In genomic region chr3:159919873-159920272, GRCh38 we compare ENCODE assay signal across 1 cellular context.
TF ChIP-seq lines count a peak whose summit lies in the region.

No MANE protein-coding gene starts in this region.

TF ChIP-seq in GM12878, 131 proteins besides CTCF, POLR2A, EP300 and RAD21 (continued from another document and continues in another):
- no peak for TF ChIP-seq YY1 (IDR thresholded peaks at IDR 0.05; ENCODE audit: low read depth, low read length)
- peak; percentile 89 for TF ChIP-seq ATF2 (IDR thresholded peaks at IDR 0.05; ENCODE audit: low read length)
- no peak for TF ChIP-seq FOXK2 (IDR thresholded peaks at IDR 0.05)
- TF ChIP-seq RFX5 (IDR thresholded peaks at IDR 0.05; ENCODE audit: low read depth, low read length) = no peak
- 0 out of 2 replicates have a peak, but pooled peaks have one; percentile 5 for TF ChIP-seq ZSCAN29 (IDR thresholded peaks at IDR 0.05)
- 0 out of 2 replicates have a peak, but pooled peaks have one; percentile 28 for TF ChIP-seq PAX5 (IDR thresholded peaks at IDR 0.05; ENCODE audit: borderline replicate concordance, low read depth, low read length)
- TF ChIP-seq JUNB (IDR thresholded peaks at IDR 0.05) = peak; percentile 87
- TF ChIP-seq CEBPZ (IDR thresholded peaks at IDR 0.05; ENCODE audit: low read depth, low read length) = no peak
- TF ChIP-seq POLR2AphosphoS5 (IDR thresholded peaks at IDR 0.05; ENCODE audit: low read length) = no peak
- TF ChIP-seq ZNF274 (IDR thresholded peaks at IDR 0.05; ENCODE audit: insufficient read depth, insufficient read length) = no peak
- TF ChIP-seq BCL3 (IDR thresholded peaks at IDR 0.05; ENCODE audit: borderline replicate concordance, insufficient read depth, low read depth, low read length, poor library complexity, severe bottlenecking) = no peak
- TF ChIP-seq RB1 (IDR thresholded peaks at IDR 0.05; ENCODE audit: borderline replicate concordance) = no peak
- no peak for TF ChIP-seq SUZ12 (IDR thresholded peaks at IDR 0.05; ENCODE audit: unreplicated experiment)
- TF ChIP-seq CEBPB (IDR thresholded peaks at IDR 0.05; ENCODE audit: borderline replicate concordance in 1 of 2, low read depth in 2 of 2, low read length in 2 of 2) = no peak
- no peak for TF ChIP-seq E4F1 (IDR thresholded peaks at IDR 0.05; ENCODE audit: borderline replicate concordance, partially characterized antibody)
- TF ChIP-seq SIN3A (IDR thresholded peaks at IDR 0.05; ENCODE audit: low read depth, low read length) = no peak
- TF ChIP-seq E2F4 (IDR thresholded peaks at IDR 0.05; ENCODE audit: low read depth, low read length) = no peak
- no peak for TF ChIP-seq TCF7 (IDR thresholded peaks at IDR 0.05; ENCODE audit: borderline replicate concordance)
- peak; percentile 93 for TF ChIP-seq NFIC (IDR thresholded peaks at IDR 0.05; ENCODE audit: low read depth, low read length)
- TF ChIP-seq SRF (IDR thresholded peaks at IDR 0.05; ENCODE audit: low read depth in 2 of 2, low read length in 2 of 2) = no peak
- TF ChIP-seq EED (IDR thresholded peaks at IDR 0.05; ENCODE audit: low read depth) = no peak
- TF ChIP-seq GABPA (IDR thresholded peaks at IDR 0.05; ENCODE audit: low read depth) = no peak
- TF ChIP-seq NR2C2 (IDR thresholded peaks at IDR 0.05; ENCODE audit: borderline replicate concordance, control insufficient read depth, insufficient read length, low read depth) = no peak
- TF ChIP-seq PBX3 (IDR thresholded peaks at IDR 0.05; ENCODE audit: insufficient replicate concordance, low read depth, low read length) = no peak
- no peak for TF ChIP-seq MAX (IDR thresholded peaks at IDR 0.05; ENCODE audit: low read depth, low read length)
- TF ChIP-seq EGR1 (IDR thresholded peaks at IDR 0.05; ENCODE audit: borderline replicate concordance in 1 of 2, low read depth in 2 of 2, low read length in 2 of 2) = no peak
- TF ChIP-seq RUNX3 (IDR thresholded peaks at IDR 0.05; ENCODE audit: low read length) = peak; percentile 84
- no peak for TF ChIP-seq NFYA (IDR thresholded peaks at IDR 0.05; ENCODE audit: borderline replicate concordance, low read depth, low read length)
- TF ChIP-seq PKNOX1 (IDR thresholded peaks at IDR 0.05) = no peak
- no peak for TF ChIP-seq ZNF592 (IDR thresholded peaks at IDR 0.05)
- TF ChIP-seq MEF2A (IDR thresholded peaks at IDR 0.05; ENCODE audit: insufficient read depth, low read depth, low read length) = peak; percentile 96
- no peak for TF ChIP-seq EZH2 (IDR thresholded peaks at IDR 0.05; ENCODE audit: borderline replicate concordance, control insufficient read depth, low read depth, low read length)
- no peak for TF ChIP-seq ZNF24 (IDR thresholded peaks at IDR 0.05)
- TF ChIP-seq CUX1 (IDR thresholded peaks at IDR 0.05; ENCODE audit: insufficient replicate concordance, low read depth, low read length) = peak; percentile 40
- no peak for TF ChIP-seq TCF12 (IDR thresholded peaks at IDR 0.05; ENCODE audit: low read depth, low read length)
- no peak for TF ChIP-seq ASH2L (IDR thresholded peaks at IDR 0.05; ENCODE audit: borderline replicate concordance, low read depth)
- peak; percentile 19; the same call in 1 of the 2 replicates for TF ChIP-seq NBN (IDR thresholded peaks at IDR 0.05)
